Comparison of ENCODE assay signal across 14 cellular contexts in genomic region chr5:135066781-135067430, GRCh38. TPM values are rescaled to one million over a fixed set of nuclear protein-coding genes. Genes with fewer than 3 reads are reported as not detected.
"Had no signal": no experiment of that assay in that cellular context is flagged by ENCODE, and none has a peak within 500 bp of the region (broad histone marks: within the 10 kb centered on the region; RNA-seq: fewer than 3 reads in every experiment).

No MANE protein-coding gene starts in this region.

- H3K4me1 ChIP-seq: foreskin keratinocyte, tibial nerve had no signal

- H3K9me3 Mint-ChIP-seq: dendritic cell treated with granulocyte-macrophage colony-stimulating factor and Interleukin-4, amounts not matched to agents 40 ng/mL and 50 ng/mL, for 4 days; mesothelial cell of epicardium; natural killer cell had no signal

- H3K36me3 ChIP-seq: cardiac muscle cell, tibial nerve had no signal

- ATAC-seq: foreskin keratinocyte, left cardiac atrium, natural killer cell, sciatic nerve had no signal

- H3K27ac ChIP-seq: cardiac muscle cell, foreskin keratinocyte, skin epidermis, tibial nerve had no signal

- DNase-seq: erythroblast; foreskin keratinocyte; immature natural killer cell; left cardiac atrium; natural killer cell; stimulated activated CD4-positive, alpha-beta T cell treated with anti-CD3 and anti-CD28 coated beads, Interleukin-12 subunit alpha, Interleukin-12 subunit beta, amount 100 ng/mL, for 4 hours; stimulated activated naive CD4-positive, alpha-beta T cell treated with Interleukin-2 at 50 U/mL for 16 hours had no signal

- H3K4me1 Mint-ChIP-seq: immature natural killer cell, mesothelial cell of epicardium, natural killer cell had no signal

- H3K27ac Mint-ChIP-seq: dendritic cell treated with granulocyte-macrophage colony-stimulating factor and Interleukin-4, amounts not matched to agents 40 ng/mL and 50 ng/mL, for 4 days; immature natural killer cell; mesothelial cell of epicardium; natural killer cell had no signal

- H3K36me3 Mint-ChIP-seq: immature natural killer cell, mesothelial cell of epicardium, natural killer cell had no signal

- H3K4me3 Mint-ChIP-seq: dendritic cell treated with granulocyte-macrophage colony-stimulating factor and Interleukin-4, amounts not matched to agents 40 ng/mL and 50 ng/mL, for 4 days; immature natural killer cell; mesothelial cell of epicardium; natural killer cell had no signal

- H3K9me3 ChIP-seq: tibial nerve had no signal

- H3K4me3 ChIP-seq: cardiac muscle cell, skin epidermis, tibial nerve had no signal

RNA-seq across cellular contexts. Expression of gene PITX1, which starts 32.9 kb away (rescaled TPM):
- total RNA-seq: cardiac muscle cell, left cardiac atrium, liver, natural killer cell had no signal
